ENCODE assay signal across 8 cellular contexts in the genomic region with DNA sequence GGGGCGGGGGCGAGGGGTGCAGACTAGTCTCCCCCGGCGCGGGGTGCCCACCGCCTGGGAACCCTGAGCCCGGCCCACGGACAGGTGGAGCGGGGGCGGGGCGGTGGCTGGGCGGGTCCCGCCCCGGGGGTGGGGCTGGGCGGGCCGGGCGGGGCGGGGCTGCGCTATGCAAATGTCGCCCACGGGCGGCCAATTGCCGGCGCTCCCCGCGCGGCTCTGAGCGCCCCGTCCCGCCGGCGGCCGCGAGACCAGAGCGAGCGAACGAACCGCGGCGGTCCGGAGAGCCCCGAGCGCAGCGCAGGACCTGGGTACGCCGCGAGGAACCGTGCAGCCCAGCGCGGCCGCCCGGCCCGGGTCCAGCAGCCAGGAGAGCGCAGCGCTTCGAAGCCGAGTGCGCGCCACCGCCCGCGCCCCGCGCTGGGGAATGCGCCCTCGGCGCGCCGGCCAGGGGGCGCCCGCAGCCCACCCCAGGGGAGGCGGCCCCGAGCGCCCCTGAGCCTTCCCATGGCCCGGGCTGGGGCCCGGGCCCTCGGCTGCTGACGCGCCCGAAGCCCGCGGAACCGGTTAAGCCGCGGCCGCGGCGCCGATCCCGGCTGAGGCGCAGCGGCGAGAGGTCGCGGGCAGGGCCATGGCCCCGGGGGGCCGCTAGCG. TPM values are rescaled to one million over a fixed set of nuclear protein-coding genes. Genes with fewer than 3 reads are reported as not detected.
A peak's percentile ranks its signal among the peaks of the same experiment; 100 is the strongest.
DNase-seq lines count a peak whose midpoint lies in the region; TF ChIP-seq lines count a peak whose summit lies in the region.

A gene (plus strand): TSS at position 485 of the 651 bp plus-strand sequence. CDS start 4,299 bp downstream, outside the sequence.

- peak within 1 kb of the TSS; percentile 92 for H3K4me3 Mint-ChIP-seq in endothelial cell (ENCODE audit: unreplicated experiment)

- H3K27ac Mint-ChIP-seq in endothelial cell (ENCODE audit: unreplicated experiment): peak within 1 kb of the TSS; percentile 25

- H3K36me3 Mint-ChIP-seq in endothelial cell (ENCODE audit: low read depth, unreplicated experiment): peaks cover 3% of the 10 kb centered on the region

- peaks cover 26% of the 10 kb centered on the region for H3K27me3 Mint-ChIP-seq in endothelial cell (ENCODE audit: unreplicated experiment)

- CTCF ChIA-PET in HEK293 (lab: Yijun Ruan, JAX): no interaction called here

- H3K9me3 ChIP-seq in HEK293 (ENCODE audit: control insufficient read depth, insufficient read depth, low read depth, low read length): no peaks in the 10 kb centered on the region

- H3K4me1 Mint-ChIP-seq in endothelial cell (ENCODE audit: unreplicated experiment): peaks cover 38% of the 10 kb centered on the region

- H3K4me3 ChIP-seq in GM12875 (ENCODE audit: low read depth, low read length) (peak within 1 kb of the TSS; percentile 40), HEK293 (ENCODE audit: low read depth, low read length) (peak within 1 kb of the TSS; percentile 42)

- 0 out of 2 replicates have a peak, but pooled peaks cover 3% of the 10 kb centered on the region for H3K4me1 ChIP-seq in HEK293 (ENCODE audit: control insufficient read depth, insufficient read depth, low read length)

- H3K27ac ChIP-seq in HEK293 (ENCODE audit: extremely low read depth, low read depth, low read length): no peak within 1 kb of the TSS; the same call in 1 of the 2 replicates

- H3K36me3 ChIP-seq in HEK293 (ENCODE audit: control insufficient read depth in 2 of 2, insufficient read depth in 1 of 2, low read length in 2 of 2): peaks cover 0 to 8% of the 10 kb centered on the region in 2 experiments; a peak in 1 of 3 replicates

- H3K9me3 Mint-ChIP-seq in endothelial cell (ENCODE audit: unreplicated experiment): no peaks in the 10 kb centered on the region

- TF ChIP-seq CTCF in GM12875 (IDR thresholded peaks at IDR 0.05; ENCODE audit: borderline replicate concordance, insufficient read depth, low read depth, low read length): no peak
- TF ChIP-seq CTCF in HEK293 (tag by site-specific recombination; IDR thresholded peaks at IDR 0.05): no peak
- no peak for TF ChIP-seq CTCF in endothelial cell (IDR thresholded peaks at IDR 0.05; ENCODE audit: unreplicated experiment)

- DNase-seq in NCI-H2227 treated with DMSO at 0.1 percent for 48 hours (lab: John Stamatoyannopoulos, UW): peak; percentile 28
- peak; percentile 10 for DNase-seq in activated CD8-positive, alpha-beta memory T cell treated with anti-CD3 and anti-CD28 coated beads, Interleukin-2, amount 50 U/mL, for 1 hour (ENCODE audit: extremely low read depth)
- DNase-seq in endothelial cell (ENCODE audit: low spot score): peak; percentile 68
- DNase-seq in mucosa of gallbladder (ENCODE audit: low spot score): peak; percentile 59
- peak; percentile 53 for DNase-seq in stimulated activated CD8-positive, alpha-beta memory T cell treated with anti-CD3 and anti-CD28 coated beads, Interleukin-4, amount 100 ng/mL, for 24 hours (ENCODE audit: low read depth)
- no peak for DNase-seq in NCI-H2107 (lab: John Stamatoyannopoulos, UW)

- POLR2A ChIA-PET in HEK293 (lab: Yijun Ruan, JAX): no interaction called here

TF ChIP-seq in HEK293, 187 proteins besides CTCF, POLR2A, EP300 and RAD21:
- no peak for TF ChIP-seq ZNF544 (tag by site-specific recombination; IDR thresholded peaks at IDR 0.05)
- no peak for TF ChIP-seq MZF1 (tag by site-specific recombination; IDR thresholded peaks at IDR 0.05; ENCODE audit: borderline replicate concordance)
- TF ChIP-seq ZNF214 (tag by site-specific recombination; IDR thresholded peaks at IDR 0.05; ENCODE audit: borderline replicate concordance): no peak
- no peak for TF ChIP-seq ZNF350 (tag by site-specific recombination; IDR thresholded peaks at IDR 0.05)
- no peak for TF ChIP-seq ZSCAN23 (tag by site-specific recombination; IDR thresholded peaks at IDR 0.05)
- no peak for TF ChIP-seq ZNF10 (tag by site-specific recombination; IDR thresholded peaks at IDR 0.05)
- TF ChIP-seq PRDM1 (tag by site-specific recombination; IDR thresholded peaks at IDR 0.05): no peak
- no peak for TF ChIP-seq ZFP41 (tag by site-specific recombination; IDR thresholded peaks at IDR 0.05; ENCODE audit: borderline replicate concordance)
- TF ChIP-seq ZNF621 (tag by site-specific recombination; IDR thresholded peaks at IDR 0.05): no peak
- TF ChIP-seq ZNF37A (tag by site-specific recombination; IDR thresholded peaks at IDR 0.05): no peak
- TF ChIP-seq ZNF768 (tag by site-specific recombination; IDR thresholded peaks at IDR 0.05): no peak
- TF ChIP-seq ZNF248 (tag by site-specific recombination; IDR thresholded peaks at IDR 0.05): no peak

RNA-seq across cellular contexts. Expression of the gene that starts here (rescaled TPM):
- total RNA-seq in endothelial cell (ENCODE audit: unreplicated experiment): 21.3 TPM
- total RNA-seq in mucosa of gallbladder: 34.1 TPM
